8 cellular contexts compared by ENCODE assay signal in the genomic region with DNA sequence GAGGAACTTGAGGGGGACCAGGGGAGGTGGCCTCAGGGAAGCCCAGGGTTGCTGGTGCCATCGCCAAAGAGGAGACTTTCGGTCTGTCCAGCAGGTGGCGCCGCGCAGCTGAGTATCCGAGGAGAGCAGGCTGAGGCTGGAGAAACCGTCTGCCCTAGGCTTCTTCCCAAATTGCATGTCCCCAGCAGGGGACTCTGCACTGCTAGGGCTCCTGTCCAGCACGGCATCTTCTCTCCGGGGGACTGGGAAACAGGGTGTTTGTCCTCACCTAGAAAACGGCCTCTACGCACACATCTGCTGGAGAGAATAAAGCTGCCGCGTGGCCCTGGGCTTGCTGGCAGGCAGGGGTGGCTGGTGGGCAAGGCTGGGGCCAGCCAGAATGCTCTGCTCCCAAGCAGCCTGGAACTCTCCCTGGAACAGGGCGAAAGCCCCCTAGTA.
DNase-seq lines count a peak whose midpoint lies in the region; ATAC-seq, FAIRE-seq and TF ChIP-seq lines count a peak whose summit lies in the region.

No MANE protein-coding gene starts in this region.

- FAIRE-seq in HepG2 (lab: Jason Lieb, UNC), result peak; percentile 60

- no peaks in the 10 kb centered on the region for H3K9me3 ChIP-seq in HepG2 (ENCODE audit: low read length)

- no peak overlapping the region for H3K4me3 Mint-ChIP-seq in chondrocyte (ENCODE audit: unreplicated experiment)

- in situ Hi-C loops in HepG2 (cut with HindIII; ENCODE audit: extremely low pct_ligation_motif_present, low pct_unique_long_range_greater_than_20kb), result loop anchor here (5.0 kb wide), 1 partner anchor 223 kb away; no protein-coding TSS in a partner anchor

- CTCF ChIA-PET in HepG2 (lab: Yijun Ruan, JAX; ENCODE audit: low intra/inter-chr PET ratio, low total read pairs), result interaction anchor here (0.8 to 2.7 kb wide), 2 partner anchors 225 to 320 kb away, joined by 3 to 22 read pairs; no protein-coding TSS in a partner anchor

- H4K20me1 ChIP-seq in HepG2 (ENCODE audit: insufficient read depth, low read length), result no peaks in the 10 kb centered on the region

- intact Hi-C loops in HepG2 (cut with micrococcal nuclease; ENCODE audit: unreplicated experiment), result loop anchor here (1.0 to 5.0 kb wide), 2 partner anchors 37 to 225 kb away; no protein-coding TSS in a partner anchor

- H3K27ac Mint-ChIP-seq in chondrocyte (ENCODE audit: unreplicated experiment), result no peak overlapping the region

- POLR2A ChIA-PET in HepG2 (lab: Yijun Ruan, JAX), result no interaction called here

- peak; percentile 23 for DNase-seq in AG09319 (ENCODE audit: extremely low read depth, low read depth)
- peak; percentile 0 for DNase-seq in NCI-H2196 treated with DMSO at 0.1 percent for 48 hours (lab: John Stamatoyannopoulos, UW; ENCODE audit: unreplicated experiment)
- DNase-seq in activated CD4-positive, alpha-beta T cell treated with anti-CD3 and anti-CD28 coated beads for 24 hours (ENCODE audit: low read depth in 2 of 2), result peak; percentile 69 to 73
- no peak for DNase-seq in chondrocyte (ENCODE audit: low spot score)
- peak; percentile 46 for DNase-seq in HepG2 (ENCODE audit: low spot score)
- peak; percentile 42 to 73 (median 51) for DNase-seq in stimulated activated CD4-positive, alpha-beta T cell treated with anti-CD3 and anti-CD28 coated beads, TNF-alpha, amount 100 ng/mL, for 24 hours (ENCODE audit: low read depth in 3 of 3)

- TF ChIP-seq POLR2A in HepG2 (IDR thresholded peaks at IDR 0.05; ENCODE audit: insufficient read depth in 1 of 2, low read depth in 2 of 2, low read length in 2 of 2), result no peak

- H3K36me3 ChIP-seq in HepG2 (replicated peaks in 1 of 2; ENCODE audit: control insufficient read depth in 1 of 2, insufficient read depth in 2 of 2, low read length in 2 of 2), result no peaks in the 10 kb centered on the region

- H3K9me3 Mint-ChIP-seq in chondrocyte (ENCODE audit: low read depth), result no peaks in the 10 kb centered on the region

- peak; percentile 87 for TF ChIP-seq CTCF in AG09319 (IDR thresholded peaks at IDR 0.05; ENCODE audit: low read depth, low read length)
- peak; percentile 88 for TF ChIP-seq CTCF in chondrocyte (IDR thresholded peaks at IDR 0.05)
- peak; percentile 91 for TF ChIP-seq CTCF in HepG2 (CRISPR knock-in tag; IDR thresholded peaks at IDR 0.05)

- no peak overlapping the region for H3K4me3 ChIP-seq in HepG2 (replicated peaks in 1 of 3; ENCODE audit: insufficient read depth in 1 of 3, low read depth in 2 of 3, low read length in 3 of 3)

- H3K4me1 Mint-ChIP-seq in chondrocyte (ENCODE audit: low read depth), result no peaks in the 10 kb centered on the region

- no peak overlapping the region for H3K4me2 ChIP-seq in HepG2 (ENCODE audit: low read depth, low read length)

- BruUV-seq in HepG2 (replicated peaks; lab: Mats Ljungman, UMichigan), result no TSS peak

- no peak overlapping the region for H3K9ac ChIP-seq in HepG2 (ENCODE audit: insufficient read depth, low read depth, low read length)

- peaks cover 27% of the 10 kb centered on the region for H3K27me3 Mint-ChIP-seq in chondrocyte (ENCODE audit: low read depth)

- no peaks in the 10 kb centered on the region; a peak in 1 of 5 replicates for H3K27me3 ChIP-seq in HepG2 (ENCODE audit: control insufficient read depth in 1 of 2, insufficient read depth in 2 of 2, low read length in 2 of 2)

- no peaks in the 10 kb centered on the region for H3K36me3 Mint-ChIP-seq in chondrocyte (ENCODE audit: low read depth)

- H3K4me1 ChIP-seq in HepG2 (ENCODE audit: insufficient read depth, low read length), result no peaks in the 10 kb centered on the region

- 13% methylated on average over 3 of the region's 14 CpGs for WGBS in HepG2 (ENCODE audit: low lambda C conversion rate)

- TF ChIP-seq RAD21 in HepG2 (CRISPR knock-in tag; IDR thresholded peaks at IDR 0.05), result peak; percentile 71

- H3K27ac ChIP-seq in HepG2 (ENCODE audit: extremely low read length, insufficient read depth, low read length), result no peak overlapping the region

- H3K79me2 ChIP-seq in HepG2 (ENCODE audit: insufficient read depth, low read length), result no peaks in the 10 kb centered on the region

- no peak overlapping the region for H2AFZ ChIP-seq in HepG2 (ENCODE audit: low read length)

- ATAC-seq in GM18907 (IDR thresholded peaks at IDR 0.05; ENCODE audit: unreplicated experiment), result peak; percentile 96
- ATAC-seq in HG03103 (IDR thresholded peaks at IDR 0.05; ENCODE audit: low read depth, unreplicated experiment), result peak; percentile 89
- ATAC-seq in HepG2, result peak; percentile 97

- TF ChIP-seq EP300 in HepG2 (IDR thresholded peaks at IDR 0.05; ENCODE audit: low read depth in 2 of 2, low read length in 2 of 2) (no peak), HepG2 (CRISPR knock-in tag; IDR thresholded peaks at IDR 0.05; ENCODE audit: borderline replicate concordance) (no peak)

TF ChIP-seq in HepG2, 621 proteins besides CTCF, POLR2A, EP300 and RAD21:
- TF ChIP-seq NRL (CRISPR knock-in tag; IDR thresholded peaks at IDR 0.05; ENCODE audit: borderline replicate concordance) (peak; percentile 66; the same call in 1 of the 2 replicates), SMC3 (IDR thresholded peaks at IDR 0.05; ENCODE audit: low read length) (peak; percentile 20; the same call in 1 of the 2 replicates), STAG1 (CRISPR knock-in tag; IDR thresholded peaks at IDR 0.05) (peak; percentile 87), SRY (CRISPR knock-in tag; IDR thresholded peaks at IDR 0.05) (no peak), CCDC6 (CRISPR knock-in tag; IDR thresholded peaks at IDR 0.05) (peak; percentile 31; the same call in 1 of the 2 replicates), XRCC5 (optimal IDR thresholded peaks at IDR 0.05; ENCODE audit: low read length) (peak; percentile 74), KDM2A (CRISPR knock-in tag; IDR thresholded peaks at IDR 0.05; ENCODE audit: borderline replicate concordance, low read depth) (peak; percentile 50; the same call in 1 of the 2 replicates), EED (CRISPR knock-in tag; IDR thresholded peaks at IDR 0.05) (0 out of 2 replicates have a peak, but pooled peaks have one; percentile 16), WIZ (CRISPR knock-in tag; IDR thresholded peaks at IDR 0.05) (no peak)
